Comparison of ENCODE assay signal across 15 cellular contexts in the genomic region with DNA sequence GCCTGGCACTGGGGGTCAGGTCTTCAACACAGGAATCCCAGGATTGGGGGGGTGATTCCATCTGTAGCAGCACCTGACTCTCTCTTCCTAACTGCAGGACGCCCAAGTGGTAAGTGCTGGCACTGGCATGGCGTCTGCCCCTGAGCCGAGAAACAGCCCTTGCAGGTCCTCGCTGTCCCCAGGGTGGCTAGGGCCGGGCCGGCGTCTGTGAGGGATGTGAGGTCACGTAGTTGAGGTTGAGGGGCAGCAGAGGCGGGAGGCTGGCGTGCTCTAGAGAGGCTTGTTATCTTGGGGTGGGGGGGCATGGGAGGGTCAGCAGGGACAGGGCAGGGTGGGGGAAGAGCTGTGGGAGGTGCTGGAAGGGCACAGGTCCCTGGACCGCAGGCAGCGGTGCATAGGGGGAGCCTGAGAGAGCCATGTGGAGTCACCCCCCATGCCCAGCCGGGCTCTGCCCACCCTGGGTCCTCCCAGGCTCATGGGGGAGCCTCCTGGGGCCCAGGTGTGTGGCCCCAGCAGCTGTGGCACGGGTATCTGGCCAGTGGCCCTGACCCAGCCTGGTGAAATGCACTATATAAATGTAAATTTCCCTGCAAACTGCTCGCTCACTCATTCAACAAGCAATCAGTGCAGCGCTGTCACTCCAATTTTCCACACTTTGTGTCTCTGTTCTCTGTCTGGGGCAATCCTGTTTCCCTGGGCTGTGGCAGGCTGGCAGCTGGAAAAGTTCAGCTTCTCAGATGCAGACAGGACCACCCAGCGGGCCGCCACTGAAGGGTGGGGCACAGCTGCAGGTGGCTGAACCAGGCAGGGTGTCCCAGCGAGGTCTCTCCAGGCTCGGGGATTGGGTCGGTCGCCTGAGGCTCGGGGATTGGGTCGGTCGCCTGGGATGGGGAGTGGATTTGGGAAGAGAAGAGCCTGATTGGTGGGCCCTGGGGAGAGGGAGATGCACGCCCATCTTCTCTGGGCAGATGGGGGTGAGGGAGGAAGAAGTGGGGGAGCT.
"Had no signal": no experiment of that assay in that cellular context is flagged by ENCODE, and none has a peak within 500 bp of the region (broad histone marks: within the 10 kb centered on the region; RNA-seq: fewer than 3 reads in every experiment).

No MANE protein-coding gene starts in this region.

- H3K27ac ChIP-seq: ascending aorta, breast epithelium, gastroesophageal sphincter, heart right ventricle, psoas muscle had no signal

- H3K9me3 ChIP-seq: ascending aorta, breast epithelium, gastroesophageal sphincter, heart right ventricle, psoas muscle had no signal

- H3K36me3 ChIP-seq: ascending aorta, breast epithelium, gastroesophageal sphincter, heart right ventricle had no signal

- H3K4me3 ChIP-seq: ascending aorta, breast epithelium, gastroesophageal sphincter, heart right ventricle, psoas muscle had no signal

- ATAC-seq: activated naive CD8-positive, alpha-beta T cell treated with anti-CD3 and anti-CD28 coated beads, Interleukin-2, amount 50 U/mL, for 24 hours; gastroesophageal sphincter; heart right ventricle; left lobe of liver; psoas muscle had no signal

- DNase-seq: activated CD4-positive, alpha-beta T cell treated with anti-CD3 and anti-CD28 coated beads, Interleukin-2, amount 50 U/mL, for 48 hours; activated effector memory CD4-positive, alpha-beta T cell treated with anti-CD3 and anti-CD28 coated beads, Interleukin-2, amount 50 U/mL, for 16 hours; activated naive CD8-positive, alpha-beta T cell treated with anti-CD3 and anti-CD28 coated beads, Interleukin-2, amount 50 U/mL, for 24 hours; erythroblast; heart right ventricle; mesendoderm; occipital lobe; stimulated activated CD4-positive, alpha-beta T cell treated with anti-CD3 and anti-CD28 coated beads, Interleukin-12 subunit alpha, Interleukin-12 subunit beta, amount 100 ng/mL, for 4 hours; stimulated activated CD4-positive, alpha-beta T cell treated with anti-CD3 and anti-CD28 coated beads, Interleukin-2, amount 100 ng/mL, for 24 hours; SW 1271 had no signal

- H3K4me1 ChIP-seq: ascending aorta, breast epithelium, psoas muscle had no signal
